Comparison of ENCODE assay signal across 26 cellular contexts in the genomic region with DNA sequence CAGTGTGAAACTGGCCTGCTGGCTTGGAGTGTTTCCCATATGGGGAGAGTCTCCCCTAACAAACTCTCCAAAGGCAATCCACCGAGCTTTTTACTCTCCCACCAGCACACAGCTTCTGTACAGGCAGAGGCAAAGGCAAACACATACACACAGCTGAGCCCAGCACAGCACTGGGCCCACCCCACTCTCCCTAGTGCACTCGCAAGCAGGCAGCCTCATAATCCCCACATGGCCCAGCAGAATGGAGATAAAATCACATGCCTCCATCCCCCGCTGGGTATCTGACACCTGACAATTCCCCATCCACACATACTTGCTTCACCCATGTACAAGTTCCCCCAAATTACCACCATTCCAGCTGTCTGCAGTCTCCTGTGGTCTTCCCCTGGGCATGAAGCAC. TPM values are rescaled to one million over a fixed set of nuclear protein-coding genes. Genes with fewer than 3 reads are reported as not detected.
A peak's percentile ranks its signal among the peaks of the same experiment; 100 is the strongest.
DNase-seq lines count a peak whose midpoint lies in the region; ATAC-seq, FAIRE-seq and TF ChIP-seq lines count a peak whose summit lies in the region.
"Had no signal": no experiment of that assay in that cellular context is flagged by ENCODE, and none has a peak within 500 bp of the region (broad histone marks: within the 10 kb centered on the region; RNA-seq: fewer than 3 reads in every experiment).

No MANE protein-coding gene starts in this region.

- CTCF ChIA-PET in H1 (lab: Charles Lee; ENCODE audit: partially characterized antibody) (interaction anchor here (0.9 to 2.5 kb wide), 7 partner anchors 19 to 250 kb away, joined by 3 to 8 read pairs (median 5); partner anchors contain the start of gene HOXC13), T-cell (lab: Charles Lee) (no interaction called here)

- no peak overlapping the region for H3K23ac ChIP-seq in H1 (ENCODE audit: insufficient read length)

- H2BK12ac ChIP-seq in H1 (ENCODE audit: low read depth, low read length): no peak overlapping the region

- H3K4me1 ChIP-seq in H1 (replicated peaks in 1 of 4; ENCODE audit: control insufficient read depth in 3 of 4, insufficient read depth in 4 of 4, low read length in 3 of 4): peaks cover 0 to 5% (median under 1%) of the 10 kb centered on the region in 4 experiments; a peak in 1 of 7 replicates
- H3K4me1 ChIP-seq: A549, BE2C had no signal

- peak overlapping the region in 1 of 4 donors; percentile 4 for H3K4me3 Mint-ChIP-seq in IgD-negative memory B cell
- H3K4me3 Mint-ChIP-seq in activated T-helper 17 cell treated with anti-CD3 and anti-CD28 coated beads, Interleukin-2, amount 50 U/mL, for 72 hours: no peak overlapping the region
- H3K4me3 Mint-ChIP-seq in T-cell: no peak overlapping the region
- H3K4me3 Mint-ChIP-seq: CD4-positive, alpha-beta T cell had no signal

- H3K9me3 Mint-ChIP-seq in IgD-negative memory B cell (peaks cover 0 to 8% (median 0%) of the 10 kb centered on the region in 3 donors), T-cell (peaks cover 0 to 4% (median 0%) of the 10 kb centered on the region in 3 donors)
- no peaks in the 10 kb centered on the region for H3K9me3 Mint-ChIP-seq in activated T-helper 17 cell treated with anti-CD3 and anti-CD28 coated beads, Interleukin-2, amount 50 U/mL, for 72 hours
- H3K9me3 Mint-ChIP-seq: CD4-positive, alpha-beta T cell had no signal

- no peak overlapping the region for H3K14ac ChIP-seq in H1 (ENCODE audit: insufficient read length)

- H2BK120ac ChIP-seq in H1 (replicated peaks; ENCODE audit: low read depth, low read length): no peak overlapping the region

- H3K9ac ChIP-seq in H1 (replicated peaks in 1 of 4; ENCODE audit: extremely low read depth in 1 of 4, low read depth in 3 of 4, low read length in 3 of 4): no peak overlapping the region
- H3K9ac ChIP-seq: BLaER1 treated with 17β-estradiol and CSF1 and Interleukin-3, amounts not matched to agents 10 nM and 100 nM had no signal

- no peak overlapping the region for H3K56ac ChIP-seq in H1 (replicated peaks; ENCODE audit: insufficient read length, low read depth, low read length)

- H3K27me3 ChIP-seq in WERI-Rb-1 (ENCODE audit: insufficient read depth, low read depth, severe bottlenecking) (peaks cover 38% of the 10 kb centered on the region), H1 (replicated peaks in 1 of 4; ENCODE audit: control insufficient read depth in 3 of 4, extremely low read depth in 1 of 4, insufficient read depth in 3 of 4, low read length in 3 of 4) (peaks cover 100% of the 10 kb centered on the region in 4 experiments)

- no peak overlapping the region for H2BK5ac ChIP-seq in H1 (ENCODE audit: low read depth, low read length)

- H3K36me3 ChIP-seq in WERI-Rb-1 (no peaks in the 10 kb centered on the region), H1 (ENCODE audit: control insufficient read depth in 2 of 4, insufficient read depth in 4 of 4, low read length in 3 of 4) (peaks cover 0 to 14% (median 0%) of the 10 kb centered on the region in 4 experiments; a peak in 1 of 8 replicates)
- H3K36me3 ChIP-seq: BE2C; BLaER1 treated with 17β-estradiol and CSF1 and Interleukin-3, amounts not matched to agents 10 nM and 100 nM had no signal

- TF ChIP-seq RAD21 in H1 (IDR thresholded peaks at IDR 0.05 in 1 of 2, conservative IDR thresholded peaks at IDR 0.05 in 1 of 2; ENCODE audit: low read depth in 2 of 2, low read length in 2 of 2): no peak

- FAIRE-seq in H1 (lab: Jason Lieb, UNC): no peak
- FAIRE-seq: A549, D721Med, GM12878, GM19239 had no signal

- H2AFZ ChIP-seq in H1 (ENCODE audit: low read length): no peak overlapping the region

- no peaks in the 10 kb centered on the region for H3K79me2 ChIP-seq in H1 (ENCODE audit: control insufficient read depth in 1 of 2, insufficient read depth in 2 of 2, low read length in 2 of 2)

- H2BK15ac ChIP-seq in H1 (ENCODE audit: low read length): no peak overlapping the region

- WGBS in H1 (ENCODE audit: extremely low coverage in 1 of 2, insufficient coverage in 1 of 2, insufficient read length in 1 of 2, insufficient replicate concordance in 2 of 2, low coverage in 1 of 2, low lambda C conversion rate in 2 of 2, missing lambda C conversion rate in 1 of 2), 2 experiments: 35% methylated on average over 3 of the region's 3 CpGs; no CpG with 5 or more reads in 1 of the 2 experiments

- peak; percentile 58 for DNase-seq in WERI-Rb-1
- no peak for DNase-seq in H1 (ENCODE audit: low read depth in 1 of 2, low spot score in 2 of 2)
- DNase-seq in T-cell: no peak
- DNase-seq: 8988T; ACHN; AML-193; BE2C; CD4-positive, alpha-beta T cell; CD8-positive, alpha-beta memory T cell; DMS 273 treated with DMSO at 0.1 percent for 48 hours; DMS79; EL; GDM1; GOT3; H7; HCEC 1CT had no signal

- no peak overlapping the region for H3K4me3 ChIP-seq in WERI-Rb-1 (ENCODE audit: low read depth, low read length)
- no peak overlapping the region for H3K4me3 ChIP-seq in H1 (ENCODE audit: extremely low read depth in 1 of 4, insufficient read depth in 2 of 4, low read depth in 3 of 4, low read length in 4 of 4)
- H3K4me3 ChIP-seq: A549; BLaER1 treated with 17β-estradiol and CSF1 and Interleukin-3, amounts not matched to agents 10 nM and 100 nM; GM12878 had no signal

- no peak overlapping the region for H4K5ac ChIP-seq in H1 (ENCODE audit: insufficient read length, low read depth, low read length)

- H2AK5ac ChIP-seq in H1 (ENCODE audit: low read depth, low read length): 0 out of 2 replicates have a peak overlapping the region, but pooled peaks have one; percentile 82

- ATAC-seq in activated T-helper 17 cell treated with anti-CD3 and anti-CD28 coated beads, Interleukin-2, amount 50 U/mL, for 72 hours (replicated peaks): no peak
- ATAC-seq in GM19397 (IDR thresholded peaks at IDR 0.05; ENCODE audit: unreplicated experiment) (no peak), T-cell (replicated peaks in 1 of 4) (no peak), HG03460 (IDR thresholded peaks at IDR 0.05; ENCODE audit: unreplicated experiment) (no peak)
- ATAC-seq: A549, GM12878 had no signal

- H3K27me3 Mint-ChIP-seq in IgD-negative memory B cell (peaks cover 87% of the 10 kb centered on the region), T-cell (peaks cover 73 to 82% of the 10 kb centered on the region in 2 donors)
- H3K27me3 Mint-ChIP-seq in activated T-helper 17 cell treated with anti-CD3 and anti-CD28 coated beads, Interleukin-2, amount 50 U/mL, for 72 hours: peaks cover 67% of the 10 kb centered on the region

- H3K4me1 Mint-ChIP-seq in IgD-negative memory B cell (peaks cover 4 to 14% (median 12%) of the 10 kb centered on the region in 3 donors), T-cell (peaks cover 25 to 33% (median 28%) of the 10 kb centered on the region in 3 donors)
- peaks cover 10% of the 10 kb centered on the region for H3K4me1 Mint-ChIP-seq in activated T-helper 17 cell treated with anti-CD3 and anti-CD28 coated beads, Interleukin-2, amount 50 U/mL, for 72 hours

- no peak overlapping the region for H4K8ac ChIP-seq in H1 (ENCODE audit: extremely low read depth, insufficient read depth, low read length)

- H3K27ac ChIP-seq in WERI-Rb-1: no peak overlapping the region
- H3K27ac ChIP-seq in H1 (ENCODE audit: low read depth, low read length): no peak overlapping the region
- H3K27ac ChIP-seq: A549; BLaER1 treated with 17β-estradiol and CSF1 and Interleukin-3, amounts not matched to agents 10 nM and 100 nM had no signal

- H3K9me3 ChIP-seq in WERI-Rb-1 (ENCODE audit: severe bottlenecking) (no peaks in the 10 kb centered on the region), H1 (ENCODE audit: insufficient read depth in 2 of 2, low read depth in 1 of 2, low read length in 1 of 2) (no peaks in the 10 kb centered on the region; a peak in 1 of 4 replicates)
- H3K9me3 ChIP-seq: A549, BE2C had no signal

- H4K91ac ChIP-seq in H1 (replicated peaks; ENCODE audit: insufficient read length, low read length): no peak overlapping the region

- H3K79me1 ChIP-seq in H1 (ENCODE audit: low read depth, low read length): no peaks in the 10 kb centered on the region

- no peak overlapping the region for H3K18ac ChIP-seq in H1 (ENCODE audit: extremely low read depth, low read length)

- peaks cover 2% of the 10 kb centered on the region for H3K36me3 Mint-ChIP-seq in IgD-negative memory B cell
- H3K36me3 Mint-ChIP-seq in activated T-helper 17 cell treated with anti-CD3 and anti-CD28 coated beads, Interleukin-2, amount 50 U/mL, for 72 hours (ENCODE audit: low read depth): peaks cover 12% of the 10 kb centered on the region
- no peaks in the 10 kb centered on the region for H3K36me3 Mint-ChIP-seq in T-cell

- POLR2A ChIA-PET in H1 (lab: Charles Lee; ENCODE audit: partially characterized antibody): interaction anchor here (0.6 kb wide), 1 partner anchor 252 kb away, joined by 3 read pairs; no protein-coding TSS in a partner anchor
- POLR2A ChIA-PET in T-cell (lab: Charles Lee): no interaction called here

- H3K23me2 ChIP-seq in H1 (ENCODE audit: low read depth, low read length): no peaks in the 10 kb centered on the region

- no peak for TF ChIP-seq EP300 in H1 (IDR thresholded peaks at IDR 0.05; ENCODE audit: borderline replicate concordance in 1 of 2, low read depth in 2 of 2, low read length in 2 of 2)

- peaks cover 31 to 53% of the 10 kb centered on the region in 2 experiments for H4K20me1 ChIP-seq in H1 (replicated peaks in 1 of 2; ENCODE audit: control insufficient read depth in 1 of 2, insufficient read depth in 2 of 2, low read length in 2 of 2)

- H3K27ac Mint-ChIP-seq in IgD-negative memory B cell: peak overlapping the region in 2 of 3 donors; percentile 20 to 87
- no peak overlapping the region for H3K27ac Mint-ChIP-seq in activated T-helper 17 cell treated with anti-CD3 and anti-CD28 coated beads, Interleukin-2, amount 50 U/mL, for 72 hours
- H3K27ac Mint-ChIP-seq in T-cell: peak overlapping the region in 1 of 2 donors; percentile 43
- H3K27ac Mint-ChIP-seq: CD14-positive monocyte; CD4-positive, alpha-beta T cell had no signal

- H2BK20ac ChIP-seq in H1 (ENCODE audit: low read length): no peak overlapping the region

- no peak overlapping the region for H3K4ac ChIP-seq in H1 (replicated peaks; ENCODE audit: insufficient read length, low read depth, low read length)

- no peak overlapping the region for H3K4me2 ChIP-seq in H1 (ENCODE audit: insufficient read depth in 1 of 2, low read depth in 2 of 2, low read length in 2 of 2)
- H3K4me2 ChIP-seq: A549; BLaER1 treated with 17β-estradiol and CSF1 and Interleukin-3, amounts not matched to agents 10 nM and 100 nM had no signal

- TF ChIP-seq CTCF in WERI-Rb-1 (IDR thresholded peaks at IDR 0.05; ENCODE audit: low read depth, low read length): no peak
- no peak for TF ChIP-seq CTCF in H1 (IDR thresholded peaks at IDR 0.05; ENCODE audit: control extremely low read depth in 1 of 3, insufficient read depth in 1 of 3, low read depth in 1 of 3, low read length in 3 of 3)

- no peak for TF ChIP-seq POLR2A in H1 (IDR thresholded peaks at IDR 0.05; ENCODE audit: control extremely low read depth in 1 of 2, low read depth in 2 of 2, low read length in 2 of 2)

RNA-seq across cellular contexts. Expression of gene HOXC12, which starts 3.4 kb away (rescaled TPM):
- polyA plus RNA-seq in IgD-negative memory B cell: not detected
- total RNA-seq in H1 (2021; fragmentation: NEBNext Ultra II Directional; extraction: Animal tissue kit (Norgen Biotek cat#: 25700)): not detected in 2 replicates
- not detected in 2 replicates for polyA plus RNA-seq in H1 (2011; rRNA removed)
- polyA plus RNA-seq in H1 (2011; cell fraction: cytosol; rRNA removed): not detected
- not detected for polyA plus RNA-seq in H1 (2011; cell fraction: nucleus; rRNA removed)
- polyA plus RNA-seq in H1 (2012, experiment 1 of 2): not detected in 4 replicates
- not detected for polyA plus RNA-seq in H1 (2012, experiment 2 of 2)
- polyA plus RNA-seq in H1 (2013, experiment 1 of 2): not detected
- not detected for polyA plus RNA-seq in H1 (2013, experiment 2 of 2)
- not detected in 2 replicates for polyA minus RNA-seq in H1 (2011; rRNA and poly(A)+ RNA removed)
- polyA minus RNA-seq in H1 (2011; cell fraction: cytosol; rRNA and poly(A)+ RNA removed): not detected
- not detected for polyA minus RNA-seq in H1 (2011; cell fraction: nucleus; rRNA and poly(A)+ RNA removed)
- not detected for total RNA-seq in activated T-helper 17 cell treated with anti-CD3 and anti-CD28 coated beads, Interleukin-2, amount 50 U/mL, for 72 hours
- not detected for total RNA-seq in T-cell
- total RNA-seq: CD4-positive, alpha-beta T cell; CD8-positive, alpha-beta memory T cell; GM12878; H7 had no signal
- polyA plus RNA-seq: A549; CD14-positive monocyte; CD8-positive, alpha-beta memory T cell; GM12878 had no signal

RNA-seq across cellular contexts. Expression of gene HOXC11, which starts 14.8 kb away (rescaled TPM):
- not detected for polyA plus RNA-seq in IgD-negative memory B cell
- not detected in 2 replicates for total RNA-seq in H1 (2021; fragmentation: NEBNext Ultra II Directional; extraction: Animal tissue kit (Norgen Biotek cat#: 25700))
- not detected in 2 replicates for polyA plus RNA-seq in H1 (2011; rRNA removed)
- not detected for polyA plus RNA-seq in H1 (2011; cell fraction: cytosol; rRNA removed)
- polyA plus RNA-seq in H1 (2011; cell fraction: nucleus; rRNA removed): not detected
- not detected in 4 replicates for polyA plus RNA-seq in H1 (2012, experiment 1 of 2)
- not detected for polyA plus RNA-seq in H1 (2012, experiment 2 of 2)
- not detected for polyA plus RNA-seq in H1 (2013, experiment 1 of 2)
- polyA plus RNA-seq in H1 (2013, experiment 2 of 2): not detected
- polyA minus RNA-seq in H1 (2011; rRNA and poly(A)+ RNA removed): not detected in 2 replicates
- polyA minus RNA-seq in H1 (2011; cell fraction: cytosol; rRNA and poly(A)+ RNA removed): 0.88 TPM
- 0.40 TPM for polyA minus RNA-seq in H1 (2011; cell fraction: nucleus; rRNA and poly(A)+ RNA removed)
- total RNA-seq in activated T-helper 17 cell treated with anti-CD3 and anti-CD28 coated beads, Interleukin-2, amount 50 U/mL, for 72 hours: not detected
- total RNA-seq in T-cell: not detected
- total RNA-seq: CD4-positive, alpha-beta T cell; CD8-positive, alpha-beta memory T cell; GM12878; H7 had no signal
- polyA plus RNA-seq: CD14-positive monocyte; CD8-positive, alpha-beta memory T cell; GM12878 had no signal

RNA-seq across cellular contexts. Expression of gene HOTAIR, which starts 16.6 kb away (rescaled TPM):
- polyA plus RNA-seq in IgD-negative memory B cell: not detected
- total RNA-seq in H1 (2021; fragmentation: NEBNext Ultra II Directional; extraction: Animal tissue kit (Norgen Biotek cat#: 25700)): not detected in 2 replicates
- not detected in 2 replicates for polyA plus RNA-seq in H1 (2011; rRNA removed)
- not detected for polyA plus RNA-seq in H1 (2011; cell fraction: cytosol; rRNA removed)
- polyA plus RNA-seq in H1 (2011; cell fraction: nucleus; rRNA removed): not detected
- not detected in 4 replicates for polyA plus RNA-seq in H1 (2012, experiment 1 of 2)
- not detected for polyA plus RNA-seq in H1 (2012, experiment 2 of 2)
- polyA plus RNA-seq in H1 (2013, experiment 1 of 2): not detected
- not detected for polyA plus RNA-seq in H1 (2013, experiment 2 of 2)
- not detected in 2 replicates for polyA minus RNA-seq in H1 (2011; rRNA and poly(A)+ RNA removed)
- not detected for polyA minus RNA-seq in H1 (2011; cell fraction: cytosol; rRNA and poly(A)+ RNA removed)
- polyA minus RNA-seq in H1 (2011; cell fraction: nucleus; rRNA and poly(A)+ RNA removed): not detected
- not detected for total RNA-seq in activated T-helper 17 cell treated with anti-CD3 and anti-CD28 coated beads, Interleukin-2, amount 50 U/mL, for 72 hours
- not detected for total RNA-seq in T-cell
- total RNA-seq: CD4-positive, alpha-beta T cell; CD8-positive, alpha-beta memory T cell; GM12878; H7 had no signal
- polyA plus RNA-seq: CD14-positive monocyte; CD8-positive, alpha-beta memory T cell; GM12878 had no signal

RNA-seq across cellular contexts. Expression of gene HOXC13, which starts 19.5 kb away (rescaled TPM):
- polyA plus RNA-seq in IgD-negative memory B cell (not detected), H1 (2011; rRNA removed) (0.02 TPM in 1 of 2 replicates, not detected in the other)
- total RNA-seq in H1 (2021; fragmentation: NEBNext Ultra II Directional; extraction: Animal tissue kit (Norgen Biotek cat#: 25700)): 0.13 TPM in 1 of 2 replicates, not detected in the other
- not detected for polyA plus RNA-seq in H1 (2011; cell fraction: cytosol; rRNA removed)
- not detected for polyA plus RNA-seq in H1 (2011; cell fraction: nucleus; rRNA removed)
- polyA plus RNA-seq in H1 (2012, experiment 1 of 2): not detected in 4 replicates
- polyA plus RNA-seq in H1 (2012, experiment 2 of 2): 0.10 TPM
- 0.02 TPM for polyA plus RNA-seq in H1 (2013, experiment 1 of 2)
- polyA plus RNA-seq in H1 (2013, experiment 2 of 2): not detected
- not detected in 2 replicates for polyA minus RNA-seq in H1 (2011; rRNA and poly(A)+ RNA removed)
- not detected for polyA minus RNA-seq in H1 (2011; cell fraction: cytosol; rRNA and poly(A)+ RNA removed)
- not detected for polyA minus RNA-seq in H1 (2011; cell fraction: nucleus; rRNA and poly(A)+ RNA removed)
- total RNA-seq in activated T-helper 17 cell treated with anti-CD3 and anti-CD28 coated beads, Interleukin-2, amount 50 U/mL, for 72 hours: not detected
- under 1 TPM in 1 of 5 donors, not detected in 4; 0.12 TPM for total RNA-seq in T-cell
- total RNA-seq: CD4-positive, alpha-beta T cell; CD8-positive, alpha-beta memory T cell; GM12878; H7 had no signal
- polyA plus RNA-seq: CD14-positive monocyte; CD8-positive, alpha-beta memory T cell; GM12878 had no signal

RNA-seq across cellular contexts. Expression of gene HOXC10, which starts 26.8 kb away (rescaled TPM):
- polyA plus RNA-seq in IgD-negative memory B cell (not detected), H1 (2011; rRNA removed) (not detected in 2 replicates)
- total RNA-seq in H1 (2021; fragmentation: NEBNext Ultra II Directional; extraction: Animal tissue kit (Norgen Biotek cat#: 25700)): not detected in 2 replicates
- not detected for polyA plus RNA-seq in H1 (2011; cell fraction: cytosol; rRNA removed)
- polyA plus RNA-seq in H1 (2011; cell fraction: nucleus; rRNA removed): not detected
- polyA plus RNA-seq in H1 (2012, experiment 1 of 2): not detected in 4 replicates
- 0.20 TPM for polyA plus RNA-seq in H1 (2012, experiment 2 of 2)
- not detected for polyA plus RNA-seq in H1 (2013, experiment 1 of 2)
- polyA plus RNA-seq in H1 (2013, experiment 2 of 2): not detected
- polyA minus RNA-seq in H1 (2011; rRNA and poly(A)+ RNA removed): not detected in 2 replicates
- polyA minus RNA-seq in H1 (2011; cell fraction: cytosol; rRNA and poly(A)+ RNA removed): not detected
- not detected for polyA minus RNA-seq in H1 (2011; cell fraction: nucleus; rRNA and poly(A)+ RNA removed)
- not detected for total RNA-seq in activated T-helper 17 cell treated with anti-CD3 and anti-CD28 coated beads, Interleukin-2, amount 50 U/mL, for 72 hours
- under 1 TPM in 1 of 5 donors, not detected in 4; 0.30 TPM for total RNA-seq in T-cell
- total RNA-seq: CD4-positive, alpha-beta T cell; CD8-positive, alpha-beta memory T cell; H7 had no signal
- polyA plus RNA-seq: CD14-positive monocyte; CD8-positive, alpha-beta memory T cell; GM12878 had no signal
